Comparison of ENCODE assay signal across 9 cellular contexts in the genomic region with DNA sequence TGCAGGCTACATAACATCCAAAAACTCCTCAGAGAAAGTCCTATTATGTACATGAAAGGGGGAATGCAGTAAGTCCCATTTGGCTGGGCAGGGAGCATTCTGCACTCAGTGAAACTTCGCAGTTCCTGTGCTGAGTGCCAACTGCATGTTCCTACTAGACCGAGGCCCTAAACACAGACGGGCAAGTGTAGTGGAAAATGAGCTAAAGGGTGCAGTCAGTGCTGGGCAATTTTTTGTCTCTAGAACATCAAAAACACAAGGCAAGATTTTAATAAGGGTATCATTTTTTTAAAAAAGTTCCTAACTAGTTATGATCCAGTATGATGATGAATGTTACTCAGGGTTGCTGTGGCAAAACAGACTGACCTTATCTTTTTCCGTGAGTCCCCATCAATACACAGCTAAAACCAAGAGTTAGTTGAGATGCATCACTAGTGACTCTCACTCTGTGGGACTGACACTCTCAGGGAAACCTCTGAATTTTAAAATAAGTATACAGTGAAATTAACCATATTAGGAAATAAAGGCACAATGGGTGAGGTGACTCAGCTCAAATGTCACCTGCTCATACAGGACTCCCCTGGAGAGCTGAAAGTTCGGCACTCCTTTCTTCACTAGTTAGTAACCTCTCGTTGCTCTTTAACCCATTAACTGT.
DNase-seq lines count a peak whose midpoint lies in the region; ATAC-seq lines count a peak whose summit lies in the region.
"Had no signal": no experiment of that assay in that cellular context is flagged by ENCODE, and none has a peak within 500 bp of the region (broad histone marks: within the 10 kb centered on the region; RNA-seq: fewer than 3 reads in every experiment).

No MANE protein-coding gene starts in this region.

- peaks cover 18% of the 10 kb centered on the region for H3K4me1 Mint-ChIP-seq in activated naive CD8-positive, alpha-beta T cell treated with anti-CD3 and anti-CD28 coated beads for 36 hours

- H3K27me3 Mint-ChIP-seq in activated naive CD8-positive, alpha-beta T cell treated with anti-CD3 and anti-CD28 coated beads for 36 hours, result peaks cover 27% of the 10 kb centered on the region

- peak; percentile 58 for DNase-seq in Ammon's horn (ENCODE audit: low spot score)
- no peak for DNase-seq in activated naive CD8-positive, alpha-beta T cell treated with anti-CD3 and anti-CD28 coated beads for 36 hours
- DNase-seq in left lobe of liver (ENCODE audit: low spot score), result no peak
- DNase-seq in SKM-1 treated with dmso at 0.1 percent for 144 hours (lab: John Stamatoyannopoulos, UW; ENCODE audit: unreplicated experiment), result no peak
- DNase-seq in dermis blood vessel endothelial cell, result no peak
- DNase-seq in NCI-H2107 treated with DMSO at 0.1 percent for 48 hours (lab: John Stamatoyannopoulos, UW; ENCODE audit: unreplicated experiment), result no peak
- DNase-seq: NCI-H1694 had no signal

- ATAC-seq in GM21717 (IDR thresholded peaks at IDR 0.05; ENCODE audit: unreplicated experiment) (peak; percentile 32), left lobe of liver (peak; percentile 18), GM21360 (IDR thresholded peaks at IDR 0.05; ENCODE audit: unreplicated experiment) (no peak)

- no peak overlapping the region for H3K4me3 Mint-ChIP-seq in activated naive CD8-positive, alpha-beta T cell treated with anti-CD3 and anti-CD28 coated beads for 36 hours

- H3K36me3 Mint-ChIP-seq in activated naive CD8-positive, alpha-beta T cell treated with anti-CD3 and anti-CD28 coated beads for 36 hours, result peaks cover 15% of the 10 kb centered on the region

- peak overlapping the region; percentile 77 for H3K27ac Mint-ChIP-seq in activated naive CD8-positive, alpha-beta T cell treated with anti-CD3 and anti-CD28 coated beads for 36 hours

- H3K9me3 Mint-ChIP-seq in activated naive CD8-positive, alpha-beta T cell treated with anti-CD3 and anti-CD28 coated beads for 36 hours, result no peaks in the 10 kb centered on the region
